In genomic region chr16:1964046-1964505, GRCh38 we compare ENCODE assay signal across 9 cellular contexts. TPM values are rescaled to one million over a fixed set of nuclear protein-coding genes. Genes with fewer than 3 reads are reported as not detected.
DNase-seq lines count a peak whose midpoint lies in the region; ATAC-seq lines count a peak whose summit lies in the region.
"Had no signal": no experiment of that assay in that cellular context is flagged by ENCODE, and none has a peak within 500 bp of the region (broad histone marks: within the 10 kb centered on the region; RNA-seq: fewer than 3 reads in every experiment).

No MANE protein-coding gene starts in this region.

- DNase-seq in stimulated activated CD4-positive, alpha-beta T cell treated with anti-CD3 and anti-CD28 coated beads, Interleukin-12 subunit alpha, Interleukin-12 subunit beta, amount 100 ng/mL, for 4 hours: peak; percentile 44
- no peak for DNase-seq in stimulated activated CD4-positive, alpha-beta T cell treated with anti-CD3 and anti-CD28 coated beads, Interleukin-4, amount 100 ng/mL, for 1 hour
- DNase-seq in activated naive CD8-positive, alpha-beta T cell treated with anti-CD3 and anti-CD28 coated beads, Interleukin-2, amount 10 ng/mL, durations not matched to agents 7 days and 5 days: no peak
- DNase-seq in stimulated activated CD4-positive, alpha-beta T cell treated with anti-CD3 and anti-CD28 coated beads, Interleukin-2, amount 100 ng/mL, for 24 hours: peak; percentile 56 to 62
- DNase-seq in NCI-H1436 treated with DMSO at 0.1 percent for 48 hours (lab: John Stamatoyannopoulos, UW) (no peak), NCI-H187 treated with DMSO at 0.1 percent for 48 hours (lab: John Stamatoyannopoulos, UW) (no peak)

- no peaks in the 10 kb centered on the region for H3K9me3 Mint-ChIP-seq in activated naive CD8-positive, alpha-beta T cell treated with anti-CD3 and anti-CD28 coated beads, Interleukin-2, amount 10 ng/mL, durations not matched to agents 7 days and 5 days

- peak overlapping the region; percentile 93 for H3K4me3 ChIP-seq in iPS-11a (ENCODE audit: low read depth, low read length)

- peak; percentile 11 for ATAC-seq in activated naive CD8-positive, alpha-beta T cell treated with anti-CD3 and anti-CD28 coated beads, Interleukin-2, amount 10 ng/mL, durations not matched to agents 7 days and 5 days (ENCODE audit: low read depth)

- H3K9me3 ChIP-seq in KOPT-K1 (ENCODE audit: insufficient read depth, low read length, poor library complexity, severe bottlenecking): no peaks in the 10 kb centered on the region

- peak overlapping the region; percentile 81 for H3K27ac ChIP-seq in KOPT-K1 (ENCODE audit: low read depth, low read length, poor library complexity, severe bottlenecking)

- peaks cover 35% of the 10 kb centered on the region for H3K36me3 ChIP-seq in KOPT-K1 (ENCODE audit: insufficient read depth, low read length)

- POLR2A ChIA-PET in activated naive CD8-positive, alpha-beta T cell treated with anti-CD3 and anti-CD28 coated beads, Interleukin-2, amount 10 ng/mL, durations not matched to agents 7 days and 5 days (lab: Charles Lee): interaction anchor here (0.5 to 3.6 kb wide), 32 partner anchors 8 to 1371 kb away, joined by 3 to 50 read pairs (median 6); partner anchors contain the start of genes E4F1, ECI1, GFER and MAPK8IP3

- peak overlapping the region; percentile 96 for H3K4me3 Mint-ChIP-seq in activated naive CD8-positive, alpha-beta T cell treated with anti-CD3 and anti-CD28 coated beads, Interleukin-2, amount 10 ng/mL, durations not matched to agents 7 days and 5 days

- no peaks in the 10 kb centered on the region for H3K27me3 Mint-ChIP-seq in activated naive CD8-positive, alpha-beta T cell treated with anti-CD3 and anti-CD28 coated beads, Interleukin-2, amount 10 ng/mL, durations not matched to agents 7 days and 5 days

- H3K36me3 Mint-ChIP-seq in activated naive CD8-positive, alpha-beta T cell treated with anti-CD3 and anti-CD28 coated beads, Interleukin-2, amount 10 ng/mL, durations not matched to agents 7 days and 5 days: peaks cover 22% of the 10 kb centered on the region

- peaks cover 43% of the 10 kb centered on the region for H3K4me1 Mint-ChIP-seq in activated naive CD8-positive, alpha-beta T cell treated with anti-CD3 and anti-CD28 coated beads, Interleukin-2, amount 10 ng/mL, durations not matched to agents 7 days and 5 days

- H3K27ac Mint-ChIP-seq in activated naive CD8-positive, alpha-beta T cell treated with anti-CD3 and anti-CD28 coated beads, Interleukin-2, amount 10 ng/mL, durations not matched to agents 7 days and 5 days: peak overlapping the region; percentile 96

RNA-seq across cellular contexts. Expression of gene RPS2, which starts 0.6 kb away (rescaled TPM):
- 1,000 to 10,000 TPM; 2,404 to 2,409 TPM for total RNA-seq in activated naive CD8-positive, alpha-beta T cell treated with anti-CD3 and anti-CD28 coated beads, Interleukin-2, amount 10 ng/mL, durations not matched to agents 7 days and 5 days

RNA-seq across cellular contexts. Expression of gene RNF151, which starts 2.6 kb away (rescaled TPM):
- total RNA-seq in activated naive CD8-positive, alpha-beta T cell treated with anti-CD3 and anti-CD28 coated beads, Interleukin-2, amount 10 ng/mL, durations not matched to agents 7 days and 5 days: not detected
- total RNA-seq: pulmonary artery endothelial cell had no signal

RNA-seq across cellular contexts. Expression of gene NDUFB10, which starts 4.7 kb away (rescaled TPM):
- 100 to 1,000 TPM; 108 to 115 TPM for total RNA-seq in activated naive CD8-positive, alpha-beta T cell treated with anti-CD3 and anti-CD28 coated beads, Interleukin-2, amount 10 ng/mL, durations not matched to agents 7 days and 5 days

RNA-seq across cellular contexts. Expression of gene TBL3, which starts 7.8 kb away (rescaled TPM):
- total RNA-seq in activated naive CD8-positive, alpha-beta T cell treated with anti-CD3 and anti-CD28 coated beads, Interleukin-2, amount 10 ng/mL, durations not matched to agents 7 days and 5 days: 10 to 100 TPM; 29.4 to 30.7 TPM

RNA-seq across cellular contexts. Expression of gene RPL3L, which starts 9.6 kb away (rescaled TPM):
- not detected for total RNA-seq in activated naive CD8-positive, alpha-beta T cell treated with anti-CD3 and anti-CD28 coated beads, Interleukin-2, amount 10 ng/mL, durations not matched to agents 7 days and 5 days
- total RNA-seq: pulmonary artery endothelial cell had no signal

Comparison
In these comparisons a context has a peak if more than half of its experiments do, and no peak if none do; other contexts are left out.
1. DNase-seq: peak in stimulated activated CD4-positive, alpha-beta T cell treated with anti-CD3 and anti-CD28 coated beads, Interleukin-12 subunit alpha, Interleukin-12 subunit beta, amount 100 ng/mL, for 4 hours (single experiment) and stimulated activated CD4-positive, alpha-beta T cell treated with anti-CD3 and anti-CD28 coated beads, Interleukin-2, amount 100 ng/mL, for 24 hours (2 of 2); none in stimulated activated CD4-positive, alpha-beta T cell treated with anti-CD3 and anti-CD28 coated beads, Interleukin-4, amount 100 ng/mL, for 1 hour (single experiment), activated naive CD8-positive, alpha-beta T cell treated with anti-CD3 and anti-CD28 coated beads, Interleukin-2, amount 10 ng/mL, durations not matched to agents 7 days and 5 days (single experiment), NCI-H1436 treated with DMSO at 0.1 percent for 48 hours (single experiment) and NCI-H187 treated with DMSO at 0.1 percent for 48 hours (single experiment).